ENCODE assay signal across 8 cellular contexts in genomic region chr17:50935201-50936124, GRCh38.
DNase-seq lines count a peak whose midpoint lies in the region; ATAC-seq and TF ChIP-seq lines count a peak whose summit lies in the region.

No MANE protein-coding gene starts in this region.

- intact Hi-C loops in mucosa of descending colon (cut with DNase I, micrococcal nuclease), result no loop called here
- intact Hi-C loops in CD8-positive, alpha-beta T cell (cut with DNase I, micrococcal nuclease), result loop anchor here in 1 of 2 experiments (5.0 kb wide), 1 partner anchor 33 kb away; no protein-coding TSS in a partner anchor

- peak; percentile 69 for ATAC-seq in mucosa of descending colon
- no peak for ATAC-seq in CD8-positive, alpha-beta T cell
- no peak for ATAC-seq in HG02610 (IDR thresholded peaks at IDR 0.05; ENCODE audit: unreplicated experiment)

- H3K27me3 ChIP-seq in CD8-positive, alpha-beta T cell (ENCODE audit: insufficient read depth, low read length), result no peaks in the 10 kb centered on the region

- H3K36me3 Mint-ChIP-seq in CD8-positive, alpha-beta T cell, result no peaks in the 10 kb centered on the region

- H3K4me3 Mint-ChIP-seq in CD8-positive, alpha-beta T cell, result no peak overlapping the region

- CTCF ChIA-PET in CD8-positive, alpha-beta T cell (lab: Charles Lee), result interaction anchor here (1.0 to 1.6 kb wide), 7 partner anchors 13 to 119 kb away, joined by 3 to 7 read pairs (median 3); no protein-coding TSS in a partner anchor

- H3K9me3 ChIP-seq in mucosa of descending colon, result no peaks in the 10 kb centered on the region
- H3K9me3 ChIP-seq in CD8-positive, alpha-beta T cell (ENCODE audit: low read length), result no peaks in the 10 kb centered on the region

- H3K27ac ChIP-seq in CD8-positive, alpha-beta T cell (ENCODE audit: low read depth, low read length), result no peak overlapping the region

- DNase-seq in Ammon's horn (ENCODE audit: low spot score) (peak; percentile 93), NCI-H460 (ENCODE audit: extremely low read depth, low read depth) (peak; percentile 98), epithelial cell of esophagus (ENCODE audit: low read depth) (peak; percentile 29), mucosa of descending colon (peak in 2 of 3 donors; percentile 68 to 73), RKO (ENCODE audit: low spot score) (no peak), NCI-H1436 (lab: John Stamatoyannopoulos, UW) (no peak)
- DNase-seq in CD8-positive, alpha-beta T cell, result no peak

- no peak overlapping the region for H3K27ac Mint-ChIP-seq in CD8-positive, alpha-beta T cell

- H3K36me3 ChIP-seq in mucosa of descending colon (ENCODE audit: low read depth), result no peaks in the 10 kb centered on the region
- H3K36me3 ChIP-seq in CD8-positive, alpha-beta T cell (ENCODE audit: insufficient read depth, low read length), result no peaks in the 10 kb centered on the region

- peaks cover 24% of the 10 kb centered on the region for H3K4me1 Mint-ChIP-seq in CD8-positive, alpha-beta T cell (ENCODE audit: low read depth)

- POLR2A ChIA-PET in CD8-positive, alpha-beta T cell (lab: Charles Lee), result interaction anchor here (0.6 to 2.1 kb wide), 4 partner anchors 17 to 1182 kb away, joined by 3 to 11 read pairs (median 3); partner anchors contain the start of gene TOB1

- no peak overlapping the region for H3K4me3 ChIP-seq in epithelial cell of esophagus (ENCODE audit: low read length)
- H3K4me3 ChIP-seq in mucosa of descending colon, result no peak overlapping the region
- no peak overlapping the region for H3K4me3 ChIP-seq in CD8-positive, alpha-beta T cell (ENCODE audit: low read depth, low read length)

- H3K9me3 Mint-ChIP-seq in CD8-positive, alpha-beta T cell, result no peaks in the 10 kb centered on the region

- no peaks in the 10 kb centered on the region for H3K27me3 Mint-ChIP-seq in CD8-positive, alpha-beta T cell (ENCODE audit: low read depth)

- TF ChIP-seq CTCF in epithelial cell of esophagus (IDR thresholded peaks at IDR 0.05; ENCODE audit: insufficient read depth, low read depth, low read length, missing control alignments), result no peak
- TF ChIP-seq CTCF in mucosa of descending colon (IDR thresholded peaks at IDR 0.05), result no peak
- no peak for TF ChIP-seq CTCF in CD8-positive, alpha-beta T cell (IDR thresholded peaks at IDR 0.05)

- peaks cover 17% of the 10 kb centered on the region for H3K4me1 ChIP-seq in mucosa of descending colon (ENCODE audit: low read depth)
- H3K4me1 ChIP-seq in CD8-positive, alpha-beta T cell (ENCODE audit: insufficient read depth, low read length), result peaks cover 16% of the 10 kb centered on the region

Comparison
In these comparisons a context has a peak if more than half of its experiments do, and no peak if none do; other contexts are left out.
1. DNase-seq: peak in Ammon's horn (single experiment), NCI-H460 (single experiment), epithelial cell of esophagus (single experiment) and mucosa of descending colon (2 of 3); none in RKO (single experiment), CD8-positive, alpha-beta T cell (0 of 7) and NCI-H1436 (single experiment).